Comparison of ENCODE assay signal across 28 cellular contexts in genomic region chr13:50812242-50812641, GRCh38. TPM values are rescaled to one million over a fixed set of nuclear protein-coding genes. Genes with fewer than 3 reads are reported as not detected.
A peak's percentile ranks its signal among the peaks of the same experiment; 100 is the strongest.
DNase-seq lines count a peak whose midpoint lies in the region; ATAC-seq and TF ChIP-seq lines count a peak whose summit lies in the region.
"Had no signal": no experiment of that assay in that cellular context is flagged by ENCODE, and none has a peak within 500 bp of the region (broad histone marks: within the 10 kb centered on the region; RNA-seq: fewer than 3 reads in every experiment).

No MANE protein-coding gene starts in this region.

- intact Hi-C loops in IMR-90 (cut with micrococcal nuclease) (no loop called here), activated B cell treated with CpG ODN at 0.5 μM for 24 hours (cut with micrococcal nuclease) (loop anchor here (5.0 kb wide), 1 partner anchor 80 kb away; no protein-coding TSS in a partner anchor)

- H3K4me3 Mint-ChIP-seq in activated B cell treated with CpG ODN at 0.5 μM for 24 hours (no peak overlapping the region), nephron progenitor cell (no peak overlapping the region), GM23338 (no peak overlapping the region)
- H3K4me3 Mint-ChIP-seq: CD14-positive monocyte; CD8-positive, alpha-beta memory T cell had no signal

- H3K27ac ChIP-seq in BLaER1 treated with 17β-estradiol and CSF1 and Interleukin-3, amounts not matched to agents 10 nM and 100 nM: no peak overlapping the region
- H3K27ac ChIP-seq in IMR-90 (ENCODE audit: insufficient read depth, low read length) (no peak overlapping the region), GM23338 (ENCODE audit: low read depth) (no peak overlapping the region)
- H3K27ac ChIP-seq: A549 had no signal

- dilution Hi-C loops in IMR-90 (cut with HindIII; ENCODE audit: low sequenced_read_pairs, unreplicated experiment): no loop called here

- no peak overlapping the region for H3K14ac ChIP-seq in IMR-90 (replicated peaks; ENCODE audit: low read depth, low read length)

- H3K9ac ChIP-seq in BLaER1 treated with 17β-estradiol and CSF1 and Interleukin-3, amounts not matched to agents 10 nM and 100 nM: no peak overlapping the region
- no peak overlapping the region for H3K9ac ChIP-seq in IMR-90 (ENCODE audit: low read depth, low read length)

- H3K79me1 ChIP-seq in IMR-90 (ENCODE audit: low read depth in 1 of 2, low read length in 2 of 2): no peaks in the 10 kb centered on the region

- no peak for DNase-seq in IMR-90
- DNase-seq in activated B cell treated with CpG ODN at 0.5 μM for 24 hours: no peak
- no peak for DNase-seq in nephron progenitor cell
- DNase-seq in GM23338 (ENCODE audit: low spot score): no peak
- no peak for DNase-seq in medulla oblongata (ENCODE audit: extremely low spot score)
- DNase-seq in activated CD4-positive, alpha-beta T cell treated with anti-CD3 and anti-CD28 coated beads for 48 hours: no peak
- DNase-seq: AML-193; Calu3; CD8-positive, alpha-beta memory T cell; DMS79 treated with DMSO at 0.1 percent for 48 hours; GOT3; Karpas-422; NCI-H1048; NCI-H1417; NCI-H1694; NCI-H2029 treated with DMSO at 0.1 percent for 48 hours; NCI-H446 treated with DMSO at 0.1 percent for 48 hours; NCI-H526; NCI-H82; Peyer's patch; SHP77 treated with DMSO at 0.1 percent for 48 hours had no signal

- peak overlapping the region; percentile 74 for H3K27ac Mint-ChIP-seq in activated B cell treated with CpG ODN at 0.5 μM for 24 hours
- peak overlapping the region; percentile 61 for H3K27ac Mint-ChIP-seq in nephron progenitor cell
- no peak overlapping the region for H3K27ac Mint-ChIP-seq in GM23338

- H3F3A ChIP-seq in GM23338 (replicated peaks; ENCODE audit: low read depth): no peaks in the 10 kb centered on the region

- no peak for ATAC-seq in IMR-90 (ENCODE audit: low read depth)
- ATAC-seq in activated B cell treated with CpG ODN at 0.5 μM for 24 hours (ENCODE audit: low read depth): no peak
- ATAC-seq in GM23338: no peak
- no peak for ATAC-seq in GM18511 (IDR thresholded peaks at IDR 0.05; ENCODE audit: unreplicated experiment)
- ATAC-seq: A549 had no signal

- H4K20me1 ChIP-seq in BLaER1 treated with 17β-estradiol and CSF1 and Interleukin-3, amounts not matched to agents 10 nM and 100 nM: no peaks in the 10 kb centered on the region
- H4K20me1 ChIP-seq in IMR-90 (ENCODE audit: insufficient read depth, low read length) (no peaks in the 10 kb centered on the region), GM23338 (replicated peaks; ENCODE audit: insufficient read depth) (no peaks in the 10 kb centered on the region)

- H3K36me3 Mint-ChIP-seq in activated B cell treated with CpG ODN at 0.5 μM for 24 hours (ENCODE audit: low read depth) (no peaks in the 10 kb centered on the region), nephron progenitor cell (ENCODE audit: low read depth) (peaks cover 4% of the 10 kb centered on the region), GM23338 (ENCODE audit: low read depth) (no peaks in the 10 kb centered on the region)
- H3K36me3 Mint-ChIP-seq: CD8-positive, alpha-beta memory T cell had no signal

- H3K9me2 ChIP-seq in GM23338 (ENCODE audit: insufficient read depth): no peaks in the 10 kb centered on the region

- POLR2A ChIA-PET in IMR-90 (lab: Charles Lee; ENCODE audit: unreplicated experiment) (no interaction called here), activated B cell treated with CpG ODN at 0.5 μM for 24 hours (lab: Charles Lee) (interaction anchor here (0.6 to 3.7 kb wide), 9 partner anchors 19 to 687 kb away, joined by 3 to 28 read pairs (median 5); partner anchors contain the start of gene RNASEH2B)

- no peak overlapping the region for H2BK20ac ChIP-seq in IMR-90 (ENCODE audit: low read depth, low read length)

- no peak for TF ChIP-seq CTCF in IMR-90 (conservative IDR thresholded peaks at IDR 0.05; ENCODE audit: low read depth, low read length)
- TF ChIP-seq CTCF in activated B cell treated with CpG ODN at 0.5 μM for 24 hours (IDR thresholded peaks at IDR 0.05): no peak
- TF ChIP-seq CTCF in nephron progenitor cell (IDR thresholded peaks at IDR 0.05): no peak
- TF ChIP-seq CTCF in GM23338 (conservative IDR thresholded peaks at IDR 0.05; ENCODE audit: low read depth in 2 of 2): no peak

- H3K18ac ChIP-seq in IMR-90 (ENCODE audit: low read depth, low read length): no peak overlapping the region

- H3K9me3 ChIP-seq in BLaER1 treated with 17β-estradiol and CSF1 and Interleukin-3, amounts not matched to agents 10 nM and 100 nM (replicated peaks in 1 of 11): peaks cover 0 to 16% (median 0%) of the 10 kb centered on the region in 11 experiments; a peak in 8 of 22 replicates
- H3K9me3 ChIP-seq in IMR-90 (ENCODE audit: control insufficient read depth, insufficient read depth, low read length): no peaks in the 10 kb centered on the region
- H3K9me3 ChIP-seq: A549, HAP-1, Peyer's patch had no signal

- BruUV-seq in IMR-90 (replicated peaks; lab: Mats Ljungman, UMichigan): no TSS peak

- no peaks in the 10 kb centered on the region for H3K27me3 Mint-ChIP-seq in activated B cell treated with CpG ODN at 0.5 μM for 24 hours
- no peaks in the 10 kb centered on the region for H3K27me3 Mint-ChIP-seq in nephron progenitor cell (ENCODE audit: low read depth, poor library complexity)
- no peaks in the 10 kb centered on the region for H3K27me3 Mint-ChIP-seq in GM23338 (ENCODE audit: insufficient read depth, low read depth, poor library complexity)

- H3K79me2 ChIP-seq in GM23338 (replicated peaks; ENCODE audit: insufficient read depth): no peaks in the 10 kb centered on the region

- no peak overlapping the region for H3K4ac ChIP-seq in IMR-90 (ENCODE audit: low read depth, low read length)

- peaks cover 0 to 16% (median 0%) of the 10 kb centered on the region in 11 experiments; a peak in 6 of 22 replicates for H3K36me3 ChIP-seq in BLaER1 treated with 17β-estradiol and CSF1 and Interleukin-3, amounts not matched to agents 10 nM and 100 nM
- no peaks in the 10 kb centered on the region for H3K36me3 ChIP-seq in IMR-90 (ENCODE audit: control insufficient read depth, insufficient read depth, low read length)
- no peaks in the 10 kb centered on the region for H3K36me3 ChIP-seq in GM23338 (ENCODE audit: insufficient read depth)
- H3K36me3 ChIP-seq: HAP-1, Peyer's patch had no signal

- TF ChIP-seq POLR2A in IMR-90 (IDR thresholded peaks at IDR 0.05; ENCODE audit: low read depth, low read length): no peak

- H3K4me3 ChIP-seq in BLaER1 treated with 17β-estradiol and CSF1 and Interleukin-3, amounts not matched to agents 10 nM and 100 nM: no peak overlapping the region
- no peak overlapping the region for H3K4me3 ChIP-seq in IMR-90 (ENCODE audit: insufficient read depth, low read depth, low read length)
- no peak overlapping the region for H3K4me3 ChIP-seq in GM23338
- H3K4me3 ChIP-seq: A549, HAP-1, Peyer's patch had no signal

- H2AK9ac ChIP-seq in IMR-90 (replicated peaks; ENCODE audit: low read depth, low read length, poor library complexity): no peak overlapping the region

- no peaks in the 10 kb centered on the region for H3K27me3 ChIP-seq in BLaER1 treated with 17β-estradiol and CSF1 and Interleukin-3, amounts not matched to agents 10 nM and 100 nM
- peaks cover 12% of the 10 kb centered on the region for H3K27me3 ChIP-seq in IMR-90 (ENCODE audit: control insufficient read depth, insufficient read depth, low read length)
- no peaks in the 10 kb centered on the region for H3K27me3 ChIP-seq in GM23338 (ENCODE audit: insufficient read depth)
- H3K27me3 ChIP-seq: Peyer's patch had no signal

- H3K4me1 ChIP-seq in BLaER1 treated with 17β-estradiol and CSF1 and Interleukin-3, amounts not matched to agents 10 nM and 100 nM: peaks cover 33 to 53% (median 52%) of the 10 kb centered on the region in 10 experiments
- H3K4me1 ChIP-seq in IMR-90 (ENCODE audit: control insufficient read depth, insufficient read depth, low read length) (no peaks in the 10 kb centered on the region), GM23338 (ENCODE audit: insufficient read depth) (no peaks in the 10 kb centered on the region)
- H3K4me1 ChIP-seq: A549, HAP-1 had no signal

- no CpG with 5 or more reads among the region's 4 CpGs for WGBS in IMR-90 (ENCODE audit: extremely low coverage in 2 of 2, insufficient read length in 1 of 2), 2 experiments

- no peak overlapping the region for H2AFZ ChIP-seq in IMR-90 (replicated peaks; ENCODE audit: low read length, poor library complexity)
- no peak overlapping the region for H2AFZ ChIP-seq in GM23338

- H3K23ac ChIP-seq in IMR-90 (ENCODE audit: low read depth, low read length): no peak overlapping the region

- no peaks in the 10 kb centered on the region for H3K9me3 Mint-ChIP-seq in activated B cell treated with CpG ODN at 0.5 μM for 24 hours
- H3K9me3 Mint-ChIP-seq in nephron progenitor cell: peaks cover 3% of the 10 kb centered on the region
- H3K9me3 Mint-ChIP-seq in GM23338: no peaks in the 10 kb centered on the region
- H3K9me3 Mint-ChIP-seq: CD8-positive, alpha-beta memory T cell had no signal

- no peak overlapping the region for H2BK5ac ChIP-seq in IMR-90 (ENCODE audit: low read depth, low read length, poor library complexity, severe bottlenecking)

- H3K56ac ChIP-seq in IMR-90 (ENCODE audit: extremely low read depth, insufficient read depth, low read length): no peak overlapping the region

- in situ Hi-C loops in IMR-90 (cut with MboI; ENCODE audit: low sequenced_read_pairs): no loop called here

- H4K5ac ChIP-seq in IMR-90 (ENCODE audit: low read depth, low read length): no peak overlapping the region

- CTCF ChIA-PET in IMR-90 (lab: Yijun Ruan, JAX): interaction anchor here (0.9 kb wide), 1 partner anchor 100 kb away, joined by 3 read pairs; no protein-coding TSS in a partner anchor
- CTCF ChIA-PET in activated B cell treated with CpG ODN at 0.5 μM for 24 hours (lab: Charles Lee): interaction anchor here (0.6 to 5.4 kb wide), 3 partner anchors 12 to 815 kb away, joined by 3 to 28 read pairs (median 6); partner anchors contain the start of gene TRIM13

- no peak overlapping the region for H2BK120ac ChIP-seq in IMR-90 (ENCODE audit: low read depth, low read length)

- no peak overlapping the region for H2AK5ac ChIP-seq in IMR-90 (ENCODE audit: low read depth, low read length)

- no peak for TF ChIP-seq RAD21 in IMR-90 (IDR thresholded peaks at IDR 0.05; ENCODE audit: low read length)

- H4K8ac ChIP-seq in IMR-90 (ENCODE audit: low read depth in 2 of 2, low read length in 2 of 2): no peak overlapping the region

- H3K4me2 ChIP-seq in BLaER1 treated with 17β-estradiol and CSF1 and Interleukin-3, amounts not matched to agents 10 nM and 100 nM: peak overlapping the region in 10 of 11 experiments; percentile 6 to 93 (median 78); a peak in 18 of 22 replicates
- no peak overlapping the region for H3K4me2 ChIP-seq in IMR-90 (ENCODE audit: low read depth, low read length)
- no peak overlapping the region for H3K4me2 ChIP-seq in GM23338
- H3K4me2 ChIP-seq: A549 had no signal

- H3K9me1 ChIP-seq in IMR-90 (ENCODE audit: insufficient read depth, low read length): no peaks in the 10 kb centered on the region

- H4K91ac ChIP-seq in IMR-90 (ENCODE audit: insufficient read depth, low read depth, low read length): no peak overlapping the region

- no peak overlapping the region for H2BK15ac ChIP-seq in IMR-90 (ENCODE audit: low read depth, low read length)

- H3K4me1 Mint-ChIP-seq in activated B cell treated with CpG ODN at 0.5 μM for 24 hours (peaks cover 43% of the 10 kb centered on the region), nephron progenitor cell (peaks cover 56% of the 10 kb centered on the region), GM23338 (no peaks in the 10 kb centered on the region)
- H3K4me1 Mint-ChIP-seq: CD8-positive, alpha-beta memory T cell had no signal

RNA-seq across cellular contexts. Expression of gene DLEU7, which starts 31.2 kb away (rescaled TPM):
- total RNA-seq in IMR-90 (2012; rRNA removed) (not detected in 2 replicates), activated B cell treated with CpG ODN at 0.5 μM for 24 hours (not detected in 2 replicates)
- polyA plus RNA-seq in IMR-90 (2012; rRNA removed) (not detected in 2 replicates), GM23338 (2016; fragmentation: Nextera tagmentation; extraction: Ambion mirVana) (8.7 and 9.2 TPM in 2 replicates)
- polyA plus RNA-seq in IMR-90 (2012; cell fraction: cytosol; rRNA removed): not detected in 2 replicates
- not detected in 2 replicates for polyA plus RNA-seq in IMR-90 (2012; cell fraction: nucleus; rRNA removed; ENCODE audit: low replicate concordance)
- 10.1 and 11.6 TPM in 2 replicates for total RNA-seq in GM23338 (2014; rRNA removed; shearing (Covaris generic))
- total RNA-seq: Calu3; CD8-positive, alpha-beta memory T cell; M059J; T-helper 1 cell treated with Interleukin-12 subunit alpha and Interleukin-12 subunit beta and Interleukin-4 antibody, amounts not matched to agents 30 ng/mL and 1 ng/mL, for 36 hours had no signal
- polyA plus RNA-seq: A549 had no signal

Comparison
In these comparisons a context has a peak if more than half of its experiments do, and no peak if none do; other contexts are left out.
1. H3K4me2 ChIP-seq: peak in BLaER1 treated with 17β-estradiol and CSF1 and Interleukin-3, amounts not matched to agents 10 nM and 100 nM (10 of 11); none in IMR-90 (single experiment) and GM23338 (single experiment).